ENCODE assay signal across 1 cellular context in the genomic region with DNA sequence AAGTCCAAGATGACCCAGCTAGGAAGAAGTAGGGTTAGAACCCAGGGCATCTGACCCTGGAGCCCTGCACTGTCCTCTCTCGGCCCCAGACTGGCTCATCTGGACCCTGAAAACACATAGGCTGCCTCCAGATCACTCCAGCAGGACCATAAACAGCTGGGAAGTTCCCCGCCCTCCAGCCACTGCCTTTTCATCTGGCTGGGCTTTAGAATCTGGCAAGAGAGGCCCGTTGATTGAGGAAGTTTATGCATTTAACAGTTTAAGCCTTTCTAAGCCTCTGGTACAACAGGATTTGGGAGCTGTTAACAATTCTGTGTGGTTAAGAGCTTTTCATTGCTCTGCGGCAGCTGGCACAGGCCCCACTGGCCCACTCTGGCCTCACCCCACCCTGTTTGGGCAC.
TF ChIP-seq lines count a peak whose summit lies in the region.

No MANE protein-coding gene starts in this region.

TF ChIP-seq in SK-N-SH treated with all-trans-retinoic acid at 6 μM for 48 hours, 23 proteins besides CTCF, POLR2A, EP300 and RAD21 (continued from another document):
- TF ChIP-seq, protein P1, sequence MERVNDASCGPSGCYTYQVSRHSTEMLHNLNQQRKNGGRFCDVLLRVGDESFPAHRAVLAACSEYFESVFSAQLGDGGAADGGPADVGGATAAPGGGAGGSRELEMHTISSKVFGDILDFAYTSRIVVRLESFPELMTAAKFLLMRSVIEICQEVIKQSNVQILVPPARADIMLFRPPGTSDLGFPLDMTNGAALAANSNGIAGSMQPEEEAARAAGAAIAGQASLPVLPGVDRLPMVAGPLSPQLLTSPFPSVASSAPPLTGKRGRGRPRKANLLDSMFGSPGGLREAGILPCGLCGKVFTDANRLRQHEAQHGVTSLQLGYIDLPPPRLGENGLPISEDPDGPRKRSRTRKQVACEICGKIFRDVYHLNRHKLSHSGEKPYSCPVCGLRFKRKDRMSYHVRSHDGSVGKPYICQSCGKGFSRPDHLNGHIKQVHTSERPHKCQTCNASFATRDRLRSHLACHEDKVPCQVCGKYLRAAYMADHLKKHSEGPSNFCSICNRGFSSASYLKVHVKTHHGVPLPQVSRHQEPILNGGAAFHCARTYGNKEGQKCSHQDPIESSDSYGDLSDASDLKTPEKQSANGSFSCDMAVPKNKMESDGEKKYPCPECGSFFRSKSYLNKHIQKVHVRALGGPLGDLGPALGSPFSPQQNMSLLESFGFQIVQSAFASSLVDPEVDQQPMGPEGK (CRISPR knock-in tag; IDR thresholded peaks at IDR 0.05; ENCODE audit: borderline replicate concordance) = no peak
- TF ChIP-seq GLIS3 (CRISPR knock-in tag; IDR thresholded peaks at IDR 0.05) (no peak), ZNF8 (CRISPR knock-in tag; IDR thresholded peaks at IDR 0.05) (no peak), ZNF565 (CRISPR knock-in tag; conservative IDR thresholded peaks at IDR 0.05; ENCODE audit: low read depth) (no peak), ZNF70 (CRISPR knock-in tag; IDR thresholded peaks at IDR 0.05) (no peak), PPARA (CRISPR knock-in tag; IDR thresholded peaks at IDR 0.05; ENCODE audit: borderline replicate concordance) (no peak), BACH2 (CRISPR knock-in tag; IDR thresholded peaks at IDR 0.05; ENCODE audit: borderline replicate concordance) (no peak), ZFP3 (CRISPR knock-in tag; IDR thresholded peaks at IDR 0.05) (no peak), SNAI2 (CRISPR knock-in tag; IDR thresholded peaks at IDR 0.05) (no peak), OSR1 (CRISPR knock-in tag; IDR thresholded peaks at IDR 0.05) (no peak), TOX (CRISPR knock-in tag; IDR thresholded peaks at IDR 0.05; ENCODE audit: borderline replicate concordance) (no peak), ISL1 (CRISPR knock-in tag; IDR thresholded peaks at IDR 0.05) (no peak)
- TF ChIP-seq, protein P2, sequence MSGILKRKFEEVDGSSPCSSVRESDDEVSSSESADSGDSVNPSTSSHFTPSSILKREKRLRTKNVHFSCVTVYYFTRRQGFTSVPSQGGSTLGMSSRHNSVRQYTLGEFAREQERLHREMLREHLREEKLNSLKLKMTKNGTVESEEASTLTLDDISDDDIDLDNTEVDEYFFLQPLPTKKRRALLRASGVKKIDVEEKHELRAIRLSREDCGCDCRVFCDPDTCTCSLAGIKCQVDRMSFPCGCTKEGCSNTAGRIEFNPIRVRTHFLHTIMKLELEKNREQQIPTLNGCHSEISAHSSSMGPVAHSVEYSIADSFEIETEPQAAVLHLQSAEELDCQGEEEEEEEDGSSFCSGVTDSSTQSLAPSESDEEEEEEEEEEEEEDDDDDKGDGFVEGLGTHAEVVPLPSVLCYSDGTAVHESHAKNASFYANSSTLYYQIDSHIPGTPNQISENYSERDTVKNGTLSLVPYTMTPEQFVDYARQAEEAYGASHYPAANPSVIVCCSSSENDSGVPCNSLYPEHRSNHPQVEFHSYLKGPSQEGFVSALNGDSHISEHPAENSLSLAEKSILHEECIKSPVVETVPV (CRISPR knock-in tag; IDR thresholded peaks at IDR 0.05) = no peak
